In the genomic region with DNA sequence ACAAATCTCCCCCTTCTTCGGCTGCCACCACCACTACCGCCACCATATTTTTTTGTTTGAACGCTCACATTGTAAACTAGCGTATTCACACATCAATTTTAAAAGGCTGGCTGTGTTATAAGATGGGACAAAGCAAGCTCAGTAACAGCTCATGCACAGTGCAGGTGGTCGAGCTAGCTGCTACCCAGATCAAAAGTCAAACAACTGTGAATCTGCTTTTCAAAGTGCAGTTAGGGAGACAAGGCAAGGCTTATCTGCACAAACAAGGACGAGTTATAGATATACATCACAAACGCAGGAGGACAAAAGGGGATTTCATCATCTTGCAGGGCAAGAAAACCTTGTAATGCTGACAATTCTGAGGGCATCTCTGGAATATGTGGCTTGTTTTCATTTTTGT, we compare ENCODE assay signal across 1 cellular context.
TF ChIP-seq lines count a peak whose summit lies in the region.

No MANE protein-coding gene starts in this region.

TF ChIP-seq in HepG2, 621 proteins besides CTCF, POLR2A, EP300 and RAD21 (continued from another document and continues in another):
- TF ChIP-seq, protein P1, sequence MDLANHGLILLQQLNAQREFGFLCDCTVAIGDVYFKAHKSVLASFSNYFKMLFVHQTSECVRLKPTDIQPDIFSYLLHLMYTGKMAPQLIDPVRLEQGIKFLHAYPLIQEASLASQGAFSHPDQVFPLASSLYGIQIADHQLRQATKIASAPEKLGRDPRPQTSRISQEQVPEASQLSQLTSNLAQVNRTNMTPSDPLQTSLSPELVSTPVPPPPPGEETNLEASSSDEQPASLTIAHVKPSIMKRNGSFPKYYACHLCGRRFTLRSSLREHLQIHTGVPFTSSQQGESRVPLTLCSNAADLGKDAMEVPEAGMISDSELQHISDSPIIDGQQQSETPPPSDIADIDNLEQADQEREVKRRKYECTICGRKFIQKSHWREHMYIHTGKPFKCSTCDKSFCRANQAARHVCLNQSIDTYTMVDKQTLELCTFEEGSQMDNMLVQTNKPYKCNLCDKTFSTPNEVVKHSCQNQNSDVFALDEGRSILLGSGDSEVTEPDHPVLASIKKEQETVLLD (CRISPR knock-in tag; IDR thresholded peaks at IDR 0.05; ENCODE audit: low read depth), result no peak
- TF ChIP-seq SMYD3 (CRISPR knock-in tag; IDR thresholded peaks at IDR 0.05), result no peak
- TF ChIP-seq, protein P2, sequence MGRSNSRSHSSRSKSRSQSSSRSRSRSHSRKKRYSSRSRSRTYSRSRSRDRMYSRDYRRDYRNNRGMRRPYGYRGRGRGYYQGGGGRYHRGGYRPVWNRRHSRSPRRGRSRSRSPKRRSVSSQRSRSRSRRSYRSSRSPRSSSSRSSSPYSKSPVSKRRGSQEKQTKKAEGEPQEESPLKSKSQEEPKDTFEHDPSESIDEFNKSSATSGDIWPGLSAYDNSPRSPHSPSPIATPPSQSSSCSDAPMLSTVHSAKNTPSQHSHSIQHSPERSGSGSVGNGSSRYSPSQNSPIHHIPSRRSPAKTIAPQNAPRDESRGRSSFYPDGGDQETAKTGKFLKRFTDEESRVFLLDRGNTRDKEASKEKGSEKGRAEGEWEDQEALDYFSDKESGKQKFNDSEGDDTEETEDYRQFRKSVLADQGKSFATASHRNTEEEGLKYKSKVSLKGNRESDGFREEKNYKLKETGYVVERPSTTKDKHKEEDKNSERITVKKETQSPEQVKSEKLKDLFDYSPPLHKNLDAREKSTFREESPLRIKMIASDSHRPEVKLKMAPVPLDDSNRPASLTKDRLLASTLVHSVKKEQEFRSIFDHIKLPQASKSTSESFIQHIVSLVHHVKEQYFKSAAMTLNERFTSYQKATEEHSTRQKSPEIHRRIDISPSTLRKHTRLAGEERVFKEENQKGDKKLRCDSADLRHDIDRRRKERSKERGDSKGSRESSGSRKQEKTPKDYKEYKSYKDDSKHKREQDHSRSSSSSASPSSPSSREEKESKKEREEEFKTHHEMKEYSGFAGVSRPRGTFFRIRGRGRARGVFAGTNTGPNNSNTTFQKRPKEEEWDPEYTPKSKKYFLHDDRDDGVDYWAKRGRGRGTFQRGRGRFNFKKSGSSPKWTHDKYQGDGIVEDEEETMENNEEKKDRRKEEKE (IDR thresholded peaks at IDR 0.05), result no peak
- TF ChIP-seq ZNF367 (CRISPR knock-in tag; IDR thresholded peaks at IDR 0.05; ENCODE audit: borderline replicate concordance), result no peak
- TF ChIP-seq HIVEP1 (CRISPR knock-in tag; IDR thresholded peaks at IDR 0.05), result no peak
- no peak for TF ChIP-seq CBX2 (IDR thresholded peaks at IDR 0.05; ENCODE audit: low read depth, low read length)
- TF ChIP-seq CBX2 (CRISPR knock-in tag; IDR thresholded peaks at IDR 0.05; ENCODE audit: low read depth), result no peak
- no peak for TF ChIP-seq KDM5B (CRISPR knock-in tag; IDR thresholded peaks at IDR 0.05; ENCODE audit: borderline replicate concordance)
- no peak for TF ChIP-seq U2AF2 (IDR thresholded peaks at IDR 0.05; ENCODE audit: low read depth, low read length)
- no peak for TF ChIP-seq ZNF713 (CRISPR knock-in tag; IDR thresholded peaks at IDR 0.05)
- no peak for TF ChIP-seq GPN1 (CRISPR knock-in tag; IDR thresholded peaks at IDR 0.05; ENCODE audit: borderline replicate concordance)
- no peak for TF ChIP-seq MTF1 (CRISPR knock-in tag; IDR thresholded peaks at IDR 0.05)
- peak; percentile 75; the same call in 1 of the 2 replicates for TF ChIP-seq DPF2 (CRISPR knock-in tag; IDR thresholded peaks at IDR 0.05; ENCODE audit: borderline replicate concordance, low read depth)
- TF ChIP-seq REPIN1 (CRISPR knock-in tag; IDR thresholded peaks at IDR 0.05; ENCODE audit: borderline replicate concordance, low read depth), result no peak
- TF ChIP-seq ZNF326 (CRISPR knock-in tag; IDR thresholded peaks at IDR 0.05; ENCODE audit: borderline replicate concordance), result no peak
- no peak for TF ChIP-seq HCFC1 (IDR thresholded peaks at IDR 0.05; ENCODE audit: low read depth, low read length)
- TF ChIP-seq, protein P3, sequence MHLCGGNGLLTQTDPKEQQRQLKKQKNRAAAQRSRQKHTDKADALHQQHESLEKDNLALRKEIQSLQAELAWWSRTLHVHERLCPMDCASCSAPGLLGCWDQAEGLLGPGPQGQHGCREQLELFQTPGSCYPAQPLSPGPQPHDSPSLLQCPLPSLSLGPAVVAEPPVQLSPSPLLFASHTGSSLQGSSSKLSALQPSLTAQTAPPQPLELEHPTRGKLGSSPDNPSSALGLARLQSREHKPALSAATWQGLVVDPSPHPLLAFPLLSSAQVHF (CRISPR knock-in tag; IDR thresholded peaks at IDR 0.05), result no peak
- TF ChIP-seq, protein P4, sequence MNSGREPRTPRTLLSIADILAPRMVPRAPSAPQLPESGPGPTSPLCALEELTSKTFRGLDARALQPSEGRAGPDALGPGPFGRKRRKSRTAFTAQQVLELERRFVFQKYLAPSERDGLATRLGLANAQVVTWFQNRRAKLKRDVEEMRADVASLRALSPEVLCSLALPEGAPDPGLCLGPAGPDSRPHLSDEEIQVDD (CRISPR knock-in tag; IDR thresholded peaks at IDR 0.05; ENCODE audit: borderline replicate concordance), result no peak
- no peak for TF ChIP-seq KLF9 (CRISPR knock-in tag; IDR thresholded peaks at IDR 0.05; ENCODE audit: low read depth)
- TF ChIP-seq ZNF670 (CRISPR knock-in tag; IDR thresholded peaks at IDR 0.05; ENCODE audit: borderline replicate concordance), result no peak
- no peak for TF ChIP-seq ETV6 (CRISPR knock-in tag; conservative IDR thresholded peaks at IDR 0.05)
- no peak for TF ChIP-seq IKZF1 (IDR thresholded peaks at IDR 0.05)
- no peak for TF ChIP-seq TAF15 (IDR thresholded peaks at IDR 0.05; ENCODE audit: low read depth, low read length, poor library complexity, severe bottlenecking)
- TF ChIP-seq SRF (IDR thresholded peaks at IDR 0.05; ENCODE audit: low read depth, low read length), result no peak
- TF ChIP-seq ZNF614 (CRISPR knock-in tag; IDR thresholded peaks at IDR 0.05; ENCODE audit: borderline replicate concordance), result peak; percentile 82; the same call in 1 of the 2 replicates
- TF ChIP-seq MBD4 (IDR thresholded peaks at IDR 0.05; ENCODE audit: borderline replicate concordance, low read length), result no peak
- no peak for TF ChIP-seq HNRNPL (IDR thresholded peaks at IDR 0.05; ENCODE audit: low read depth, low read length)
- TF ChIP-seq, protein P5, sequence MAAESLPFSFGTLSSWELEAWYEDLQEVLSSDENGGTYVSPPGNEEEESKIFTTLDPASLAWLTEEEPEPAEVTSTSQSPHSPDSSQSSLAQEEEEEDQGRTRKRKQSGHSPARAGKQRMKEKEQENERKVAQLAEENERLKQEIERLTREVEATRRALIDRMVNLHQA (CRISPR knock-in tag; IDR thresholded peaks at IDR 0.05), result no peak
- peak; percentile 11; the same call in 1 of the 2 replicates for TF ChIP-seq NR2C2 (CRISPR knock-in tag; IDR thresholded peaks at IDR 0.05; ENCODE audit: borderline replicate concordance)
- TF ChIP-seq, protein P6, sequence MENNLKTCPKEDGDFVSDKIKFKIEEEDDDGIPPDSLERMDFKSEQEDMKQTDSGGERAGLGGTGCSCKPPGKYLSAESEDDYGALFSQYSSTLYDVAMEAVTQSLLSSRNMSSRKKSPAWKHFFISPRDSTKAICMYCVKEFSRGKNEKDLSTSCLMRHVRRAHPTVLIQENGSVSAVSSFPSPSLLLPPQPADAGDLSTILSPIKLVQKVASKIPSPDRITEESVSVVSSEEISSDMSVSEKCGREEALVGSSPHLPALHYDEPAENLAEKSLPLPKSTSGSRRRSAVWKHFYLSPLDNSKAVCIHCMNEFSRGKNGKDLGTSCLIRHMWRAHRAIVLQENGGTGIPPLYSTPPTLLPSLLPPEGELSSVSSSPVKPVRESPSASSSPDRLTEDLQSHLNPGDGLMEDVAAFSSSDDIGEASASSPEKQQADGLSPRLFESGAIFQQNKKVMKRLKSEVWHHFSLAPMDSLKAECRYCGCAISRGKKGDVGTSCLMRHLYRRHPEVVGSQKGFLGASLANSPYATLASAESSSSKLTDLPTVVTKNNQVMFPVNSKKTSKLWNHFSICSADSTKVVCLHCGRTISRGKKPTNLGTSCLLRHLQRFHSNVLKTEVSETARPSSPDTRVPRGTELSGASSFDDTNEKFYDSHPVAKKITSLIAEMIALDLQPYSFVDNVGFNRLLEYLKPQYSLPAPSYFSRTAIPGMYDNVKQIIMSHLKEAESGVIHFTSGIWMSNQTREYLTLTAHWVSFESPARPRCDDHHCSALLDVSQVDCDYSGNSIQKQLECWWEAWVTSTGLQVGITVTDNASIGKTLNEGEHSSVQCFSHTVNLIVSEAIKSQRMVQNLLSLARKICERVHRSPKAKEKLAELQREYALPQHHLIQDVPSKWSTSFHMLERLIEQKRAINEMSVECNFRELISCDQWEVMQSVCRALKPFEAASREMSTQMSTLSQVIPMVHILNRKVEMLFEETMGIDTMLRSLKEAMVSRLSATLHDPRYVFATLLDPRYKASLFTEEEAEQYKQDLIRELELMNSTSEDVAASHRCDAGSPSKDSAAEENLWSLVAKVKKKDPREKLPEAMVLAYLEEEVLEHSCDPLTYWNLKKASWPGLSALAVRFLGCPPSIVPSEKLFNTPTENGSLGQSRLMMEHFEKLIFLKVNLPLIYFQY (CRISPR knock-in tag; IDR thresholded peaks at IDR 0.05; ENCODE audit: borderline replicate concordance), result peak; percentile 58; the same call in 1 of the 2 replicates
- TF ChIP-seq ZFP82 (CRISPR knock-in tag; IDR thresholded peaks at IDR 0.05; ENCODE audit: borderline replicate concordance), result no peak
- no peak for TF ChIP-seq JARID2 (CRISPR knock-in tag; IDR thresholded peaks at IDR 0.05; ENCODE audit: insufficient replicate concordance)
- TF ChIP-seq ZNF282 (IDR thresholded peaks at IDR 0.05; ENCODE audit: partially characterized antibody), result no peak
- TF ChIP-seq SOX6 (IDR thresholded peaks at IDR 0.05), result no peak
- peak; percentile 99 for TF ChIP-seq SOX6 (CRISPR knock-in tag; IDR thresholded peaks at IDR 0.05)
- no peak for TF ChIP-seq MYNN (CRISPR knock-in tag; IDR thresholded peaks at IDR 0.05; ENCODE audit: low read depth)
- TF ChIP-seq, protein P7, sequence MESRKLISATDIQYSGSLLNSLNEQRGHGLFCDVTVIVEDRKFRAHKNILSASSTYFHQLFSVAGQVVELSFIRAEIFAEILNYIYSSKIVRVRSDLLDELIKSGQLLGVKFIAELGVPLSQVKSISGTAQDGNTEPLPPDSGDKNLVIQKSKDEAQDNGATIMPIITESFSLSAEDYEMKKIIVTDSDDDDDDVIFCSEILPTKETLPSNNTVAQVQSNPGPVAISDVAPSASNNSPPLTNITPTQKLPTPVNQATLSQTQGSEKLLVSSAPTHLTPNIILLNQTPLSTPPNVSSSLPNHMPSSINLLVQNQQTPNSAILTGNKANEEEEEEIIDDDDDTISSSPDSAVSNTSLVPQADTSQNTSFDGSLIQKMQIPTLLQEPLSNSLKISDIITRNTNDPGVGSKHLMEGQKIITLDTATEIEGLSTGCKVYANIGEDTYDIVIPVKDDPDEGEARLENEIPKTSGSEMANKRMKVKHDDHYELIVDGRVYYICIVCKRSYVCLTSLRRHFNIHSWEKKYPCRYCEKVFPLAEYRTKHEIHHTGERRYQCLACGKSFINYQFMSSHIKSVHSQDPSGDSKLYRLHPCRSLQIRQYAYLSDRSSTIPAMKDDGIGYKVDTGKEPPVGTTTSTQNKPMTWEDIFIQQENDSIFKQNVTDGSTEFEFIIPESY (CRISPR knock-in tag; IDR thresholded peaks at IDR 0.05), result peak; percentile 94
- TF ChIP-seq TCF12 (IDR thresholded peaks at IDR 0.05), result no peak
- TF ChIP-seq TCF12 (CRISPR knock-in tag; IDR thresholded peaks at IDR 0.05), result no peak
- TF ChIP-seq SMAD1 (CRISPR knock-in tag; IDR thresholded peaks at IDR 0.05; ENCODE audit: borderline replicate concordance, low read depth), result no peak
- no peak for TF ChIP-seq AGO1 (IDR thresholded peaks at IDR 0.05; ENCODE audit: low read depth, low read length, poor library complexity, severe bottlenecking)
- TF ChIP-seq, protein P8, sequence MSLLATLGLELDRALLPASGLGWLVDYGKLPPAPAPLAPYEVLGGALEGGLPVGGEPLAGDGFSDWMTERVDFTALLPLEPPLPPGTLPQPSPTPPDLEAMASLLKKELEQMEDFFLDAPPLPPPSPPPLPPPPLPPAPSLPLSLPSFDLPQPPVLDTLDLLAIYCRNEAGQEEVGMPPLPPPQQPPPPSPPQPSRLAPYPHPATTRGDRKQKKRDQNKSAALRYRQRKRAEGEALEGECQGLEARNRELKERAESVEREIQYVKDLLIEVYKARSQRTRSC (CRISPR knock-in tag; IDR thresholded peaks at IDR 0.05; ENCODE audit: low read depth), result no peak
- TF ChIP-seq MED13 (CRISPR knock-in tag; IDR thresholded peaks at IDR 0.05), result no peak
- TF ChIP-seq, protein P9, sequence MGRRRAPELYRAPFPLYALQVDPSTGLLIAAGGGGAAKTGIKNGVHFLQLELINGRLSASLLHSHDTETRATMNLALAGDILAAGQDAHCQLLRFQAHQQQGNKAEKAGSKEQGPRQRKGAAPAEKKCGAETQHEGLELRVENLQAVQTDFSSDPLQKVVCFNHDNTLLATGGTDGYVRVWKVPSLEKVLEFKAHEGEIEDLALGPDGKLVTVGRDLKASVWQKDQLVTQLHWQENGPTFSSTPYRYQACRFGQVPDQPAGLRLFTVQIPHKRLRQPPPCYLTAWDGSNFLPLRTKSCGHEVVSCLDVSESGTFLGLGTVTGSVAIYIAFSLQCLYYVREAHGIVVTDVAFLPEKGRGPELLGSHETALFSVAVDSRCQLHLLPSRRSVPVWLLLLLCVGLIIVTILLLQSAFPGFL (CRISPR knock-in tag; IDR thresholded peaks at IDR 0.05), result no peak
- TF ChIP-seq ZSCAN25 (CRISPR knock-in tag; IDR thresholded peaks at IDR 0.05), result peak; percentile 46; the same call in 1 of the 2 replicates
- TF ChIP-seq MYC (CRISPR knock-in tag; IDR thresholded peaks at IDR 0.05; ENCODE audit: borderline replicate concordance), result no peak
- no peak for TF ChIP-seq SMARCC2 (IDR thresholded peaks at IDR 0.05)
- no peak for TF ChIP-seq SUZ12 (IDR thresholded peaks at IDR 0.05; ENCODE audit: low read depth, low read length)
- TF ChIP-seq, protein P10, sequence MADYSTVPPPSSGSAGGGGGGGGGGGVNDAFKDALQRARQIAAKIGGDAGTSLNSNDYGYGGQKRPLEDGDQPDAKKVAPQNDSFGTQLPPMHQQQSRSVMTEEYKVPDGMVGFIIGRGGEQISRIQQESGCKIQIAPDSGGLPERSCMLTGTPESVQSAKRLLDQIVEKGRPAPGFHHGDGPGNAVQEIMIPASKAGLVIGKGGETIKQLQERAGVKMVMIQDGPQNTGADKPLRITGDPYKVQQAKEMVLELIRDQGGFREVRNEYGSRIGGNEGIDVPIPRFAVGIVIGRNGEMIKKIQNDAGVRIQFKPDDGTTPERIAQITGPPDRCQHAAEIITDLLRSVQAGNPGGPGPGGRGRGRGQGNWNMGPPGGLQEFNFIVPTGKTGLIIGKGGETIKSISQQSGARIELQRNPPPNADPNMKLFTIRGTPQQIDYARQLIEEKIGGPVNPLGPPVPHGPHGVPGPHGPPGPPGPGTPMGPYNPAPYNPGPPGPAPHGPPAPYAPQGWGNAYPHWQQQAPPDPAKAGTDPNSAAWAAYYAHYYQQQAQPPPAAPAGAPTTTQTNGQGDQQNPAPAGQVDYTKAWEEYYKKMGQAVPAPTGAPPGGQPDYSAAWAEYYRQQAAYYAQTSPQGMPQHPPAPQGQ (CRISPR knock-in tag; IDR thresholded peaks at IDR 0.05; ENCODE audit: borderline replicate concordance), result no peak
- no peak for TF ChIP-seq EED (CRISPR knock-in tag; IDR thresholded peaks at IDR 0.05)
- 0 out of 2 replicates have a peak, but pooled peaks have one; percentile 49 for TF ChIP-seq BRD4 (CRISPR knock-in tag; IDR thresholded peaks at IDR 0.05)
- TF ChIP-seq TEAD3 (CRISPR knock-in tag; optimal IDR thresholded peaks at IDR 0.05; ENCODE audit: borderline replicate concordance), result peak; percentile 86
- no peak for TF ChIP-seq ZNF337 (CRISPR knock-in tag; IDR thresholded peaks at IDR 0.05; ENCODE audit: borderline replicate concordance, low read depth)
- no peak for TF ChIP-seq HNRNPLL (IDR thresholded peaks at IDR 0.05; ENCODE audit: low read depth, low read length, poor library complexity, severe bottlenecking)
- no peak; the same call in 1 of the 2 replicates for TF ChIP-seq TGIF2 (CRISPR knock-in tag; IDR thresholded peaks at IDR 0.05)
